19 cellular contexts compared by ENCODE assay signal in the genomic region with DNA sequence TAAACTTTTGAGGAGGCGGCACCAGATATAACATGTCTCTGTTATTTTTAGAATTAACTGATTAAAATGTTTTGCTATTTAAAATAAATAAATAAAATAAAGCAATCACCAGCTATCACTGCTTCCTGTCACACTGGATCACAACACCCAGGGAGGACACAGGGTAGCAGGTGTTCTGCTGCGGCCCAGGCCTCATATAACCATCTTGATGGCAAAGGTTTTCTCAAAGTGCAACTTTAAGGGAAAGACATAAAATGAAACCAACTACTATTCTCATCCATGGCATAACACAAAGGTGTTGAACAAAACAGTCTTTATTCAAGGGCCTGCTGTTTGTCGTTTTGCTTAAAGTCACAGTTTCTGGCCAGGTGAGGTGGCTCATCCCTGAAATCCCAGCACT. TPM values are rescaled to one million over a fixed set of nuclear protein-coding genes. Genes with fewer than 3 reads are reported as not detected.
DNase-seq lines count a peak whose midpoint lies in the region; ATAC-seq, FAIRE-seq and TF ChIP-seq lines count a peak whose summit lies in the region.
"Had no signal": no experiment of that assay in that cellular context is flagged by ENCODE, and none has a peak within 500 bp of the region (broad histone marks: within the 10 kb centered on the region; RNA-seq: fewer than 3 reads in every experiment).

No MANE protein-coding gene starts in this region.

- TF ChIP-seq POLR2A in testis (IDR thresholded peaks at IDR 0.05), result no peak

- H3K4me1 ChIP-seq in right atrium auricular region (peaks cover 0 to 5% of the 10 kb centered on the region in 2 donors), kidney (ENCODE audit: control insufficient read depth in 1 of 2, insufficient read depth in 1 of 2, low read depth in 1 of 2, low read length in 2 of 2) (no peaks in the 10 kb centered on the region), testis (no peaks in the 10 kb centered on the region)
- H3K4me1 ChIP-seq: A549 had no signal

- DNase-seq in cardiac septum (ENCODE audit: low spot score) (peak; percentile 58), right atrium auricular region (ENCODE audit: low spot score) (no peak), kidney (peak; percentile 2), sciatic nerve (ENCODE audit: low spot score) (peak; percentile 9), NCI-H510A (lab: John Stamatoyannopoulos, UW) (no peak), testis (no peak)
- DNase-seq: AML-193; Calu3; CD8-positive, alpha-beta T cell; DMS79 treated with DMSO at 0.1 percent for 48 hours; GF-D8; H9; IMR-90 had no signal

- no peak overlapping the region for H3K4me3 ChIP-seq in right atrium auricular region
- no peak overlapping the region for H3K4me3 ChIP-seq in kidney (ENCODE audit: low read length in 2 of 2)
- H3K4me3 ChIP-seq in testis, result no peak overlapping the region
- H3K4me3 ChIP-seq: A549, GM12878 had no signal

- no peak overlapping the region for H3K9ac ChIP-seq in kidney (ENCODE audit: low read length in 2 of 2)

- H3K27me3 ChIP-seq in right atrium auricular region, result no peaks in the 10 kb centered on the region
- no peaks in the 10 kb centered on the region for H3K27me3 ChIP-seq in testis

- intact Hi-C loops in cardiac septum (cut with DNase I), result no loop called here
- intact Hi-C loops in kidney (cut with DNase I), result no loop called here
- intact Hi-C loops in sciatic nerve (cut with DNase I), result no loop called here
- intact Hi-C loops in testis (cut with DNase I; ENCODE audit: low total_unique reads), result no loop called here

- H3K9me3 ChIP-seq in right atrium auricular region (no peaks in the 10 kb centered on the region), kidney (ENCODE audit: control insufficient read depth in 1 of 2, low read length in 2 of 2) (no peaks in the 10 kb centered on the region), testis (no peaks in the 10 kb centered on the region)
- H3K9me3 ChIP-seq: A549 had no signal

- TF ChIP-seq CTCF in right atrium auricular region (IDR thresholded peaks at IDR 0.05), result no peak
- TF ChIP-seq CTCF in kidney (IDR thresholded peaks at IDR 0.05; ENCODE audit: borderline replicate concordance, extremely low read depth, insufficient read depth), result no peak
- no peak for TF ChIP-seq CTCF in testis (IDR thresholded peaks at IDR 0.05)

- FAIRE-seq in kidney (lab: Jason Lieb, UNC), result no peak
- FAIRE-seq: A549, GM12878, H1, HTR-8/SVneo had no signal

- no peak overlapping the region for H3K27ac ChIP-seq in right atrium auricular region
- H3K27ac ChIP-seq in kidney (ENCODE audit: low read depth in 2 of 2, low read length in 2 of 2), result no peak overlapping the region
- no peak overlapping the region for H3K27ac ChIP-seq in testis
- H3K27ac ChIP-seq: 22Rv1, A549 had no signal

- no peaks in the 10 kb centered on the region for H3K36me3 ChIP-seq in right atrium auricular region
- no peaks in the 10 kb centered on the region for H3K36me3 ChIP-seq in kidney (ENCODE audit: control insufficient read depth in 1 of 2, insufficient read depth in 2 of 2, low read length in 2 of 2)
- no peaks in the 10 kb centered on the region for H3K36me3 ChIP-seq in testis (ENCODE audit: low read depth, missing control alignments)

- ATAC-seq in sciatic nerve (no peak), GM21390 (IDR thresholded peaks at IDR 0.05; ENCODE audit: unreplicated experiment) (no peak)
- ATAC-seq: A549; CD8-positive, alpha-beta T cell; GM12878 had no signal

- 86 to 92% methylated on average over 3 of the region's 3 CpGs for WGBS in testis, 2 donors

RNA-seq across cellular contexts. Expression of gene GPER1, which starts 23.2 kb away (rescaled TPM):
- total RNA-seq in cardiac septum, result 2.9 TPM
- 1 to 10 TPM; 4.6 to 6.9 TPM for total RNA-seq in right atrium auricular region
- 5.2 TPM for total RNA-seq in kidney
- polyA plus RNA-seq in kidney (ENCODE audit: insufficient read depth, low read depth, low replicate concordance), result 4.8 TPM
- 11.1 TPM for total RNA-seq in sciatic nerve
- total RNA-seq in testis, result 1 to 10 TPM; 3.2 to 3.4 TPM
- polyA plus RNA-seq in testis (ENCODE audit: insufficient read depth, low read depth, low replicate concordance), result 3.5 TPM
- total RNA-seq: H9 had no signal

RNA-seq across cellular contexts. Expression of gene ZFAND2A, which starts 48.8 kb away (rescaled TPM):
- total RNA-seq in cardiac septum, result 8.8 TPM
- total RNA-seq in right atrium auricular region, result 10 to 100 TPM; 10.2 to 16.2 TPM
- 21.9 TPM for total RNA-seq in kidney
- 27.6 TPM for polyA plus RNA-seq in kidney (ENCODE audit: insufficient read depth, low read depth, low replicate concordance)
- total RNA-seq in sciatic nerve, result 24.7 TPM
- total RNA-seq in testis, result 10 to 100 TPM; 32.9 to 37.8 TPM
- 61.4 TPM for polyA plus RNA-seq in testis (ENCODE audit: insufficient read depth, low read depth, low replicate concordance)

Comparison
In these comparisons a context has a peak if more than half of its experiments do, and no peak if none do; other contexts are left out.
1. DNase-seq: peak in cardiac septum (single experiment), kidney (single experiment) and sciatic nerve (single experiment); none in right atrium auricular region (single experiment), NCI-H510A (single experiment) and testis (single experiment).